ENCODE assay signal across 28 cellular contexts in genomic region chr1:45356186-45356585, GRCh38. TPM values are rescaled to one million over a fixed set of nuclear protein-coding genes. Genes with fewer than 3 reads are reported as not detected.
A peak's percentile ranks its signal among the peaks of the same experiment; 100 is the strongest.
DNase-seq lines count a peak whose midpoint lies in the region; ATAC-seq, FAIRE-seq and TF ChIP-seq lines count a peak whose summit lies in the region.
"Had no signal": no experiment of that assay in that cellular context is flagged by ENCODE, and none has a peak within 500 bp of the region (broad histone marks: within the 10 kb centered on the region; RNA-seq: fewer than 3 reads in every experiment).

No MANE protein-coding gene starts in this region.

- H3K4me3 Mint-ChIP-seq in MCF 10A (ENCODE audit: unreplicated experiment) (no peak overlapping the region), glutamatergic neuron (ENCODE audit: unreplicated experiment) (no peak overlapping the region)
- H3K4me3 Mint-ChIP-seq: activated T-cell treated with anti-CD3 and anti-CD28 coated beads, Interleukin-2, amount 50 U/mL, for 72 hours had no signal

- no peak for FAIRE-seq in GM12892 (lab: Jason Lieb, UNC)

- H3K36me3 Mint-ChIP-seq in MCF 10A (ENCODE audit: insufficient read depth, unreplicated experiment) (no peaks in the 10 kb centered on the region), glutamatergic neuron (ENCODE audit: unreplicated experiment) (no peaks in the 10 kb centered on the region)

- POLR2A ChIA-PET in MCF 10A (lab: Yijun Ruan, JAX) = interaction anchor here (0.6 to 3.2 kb wide), 7 partner anchors 16 to 344 kb away, joined by 3 to 22 read pairs (median 3); partner anchors contain the start of genes MUTYH, PRDX1, TESK2 and TOE1

- H3K27ac Mint-ChIP-seq in MCF 10A (ENCODE audit: low read depth, unreplicated experiment) (no peak overlapping the region), glutamatergic neuron (ENCODE audit: unreplicated experiment) (no peak overlapping the region)
- H3K27ac Mint-ChIP-seq: activated T-cell treated with anti-CD3 and anti-CD28 coated beads, Interleukin-2, amount 50 U/mL, for 72 hours; IgD-negative memory B cell had no signal

- intact Hi-C loops in MCF 10A (cut with micrococcal nuclease) = loop anchor here (5.0 kb wide), 1 partner anchor 344 kb away; the partner anchor contains the start of genes HECTD3 and UROD
- intact Hi-C loops in breast epithelium (cut with DNase I; ENCODE audit: low total_unique reads) = loop anchor here (10.0 kb wide), 1 partner anchor 139 kb away; the partner anchor contains the start of gene TESK2

- peak; percentile 51 for DNase-seq in MCF 10A (ENCODE audit: unreplicated experiment)
- no peak for DNase-seq in breast epithelium (ENCODE audit: low spot score in 2 of 2)
- no peak for DNase-seq in RWPE2 (ENCODE audit: low spot score)
- peak; percentile 34 for DNase-seq in iris pigment epithelial cell (ENCODE audit: low read depth)
- no peak for DNase-seq in glutamatergic neuron
- DNase-seq in stimulated activated naive CD4-positive, alpha-beta T cell (lab: John Stamatoyannopoulos, UW) = no peak
- DNase-seq in GOT3 (lab: John Stamatoyannopoulos, UW) = no peak
- DNase-seq in GM12892 (ENCODE audit: insufficient read length) = no peak
- DNase-seq: 8988T; activated CD8-positive, alpha-beta memory T cell treated with anti-CD3 and anti-CD28 coated beads for 24 hours; activated naive CD4-positive, alpha-beta T cell treated with anti-CD3 and anti-CD28 coated beads, Interleukin-2, amount 50 U/mL, for 16 hours; activated T-cell treated with anti-CD3 and anti-CD28 coated beads, Interleukin-2, amount 50 U/mL, for 72 hours; aorta; BE2C; Caco-2; effector CD8-positive, alpha-beta T cell; head of caudate nucleus; MM.1S; NCI-H1436 treated with DMSO at 0.1 percent for 48 hours; NCI-H446 treated with DMSO at 0.1 percent for 48 hours; NK-92 treated with Interleukin-12 subunit alpha and Interleukin-12 subunit beta, amount 100 ng/mL, for 24 hours; substantia nigra; T-helper 9 cell had no signal

- peaks cover 0 to 11% of the 10 kb centered on the region in 2 donors for H3K4me1 ChIP-seq in breast epithelium
- peaks cover 10% of the 10 kb centered on the region for H3K4me1 ChIP-seq in RWPE2 (ENCODE audit: insufficient read depth, poor library complexity, severe bottlenecking)
- H3K4me1 ChIP-seq: BE2C, Caco-2 had no signal

- H3K27me3 Mint-ChIP-seq in MCF 10A (ENCODE audit: insufficient read depth, unreplicated experiment) = no peaks in the 10 kb centered on the region
- H3K27me3 Mint-ChIP-seq in glutamatergic neuron (ENCODE audit: unreplicated experiment) = no peaks in the 10 kb centered on the region
- H3K27me3 Mint-ChIP-seq: IgD-negative memory B cell had no signal

- BruUV-seq in MCF 10A (replicated peaks; lab: Mats Ljungman, UMichigan) = no TSS peak

- H3K9me3 ChIP-seq in breast epithelium (no peaks in the 10 kb centered on the region), RWPE2 (ENCODE audit: severe bottlenecking) (no peaks in the 10 kb centered on the region)
- H3K9me3 ChIP-seq: BE2C, Caco-2 had no signal

- no peak for TF ChIP-seq CTCF in MCF 10A (IDR thresholded peaks at IDR 0.05; ENCODE audit: unreplicated experiment)
- TF ChIP-seq CTCF in breast epithelium (IDR thresholded peaks at IDR 0.05) = no peak
- TF ChIP-seq CTCF in RWPE2 (IDR thresholded peaks at IDR 0.05; ENCODE audit: poor library complexity, severe bottlenecking) = no peak
- TF ChIP-seq CTCF in glutamatergic neuron (IDR thresholded peaks at IDR 0.05; ENCODE audit: partially characterized antibody, unreplicated experiment) = no peak

- TF ChIP-seq POLR2A in breast epithelium (IDR thresholded peaks at IDR 0.05) (no peak), GM12892 (IDR thresholded peaks at IDR 0.05; ENCODE audit: low read depth, low read length) (no peak)

- H3K27me3 ChIP-seq in breast epithelium (no peaks in the 10 kb centered on the region), RWPE2 (ENCODE audit: insufficient read depth, poor library complexity, severe bottlenecking) (no peaks in the 10 kb centered on the region)
- H3K27me3 ChIP-seq: BE2C had no signal

- H3K27ac ChIP-seq in breast epithelium (no peak overlapping the region), RWPE2 (ENCODE audit: poor library complexity, severe bottlenecking) (no peak overlapping the region)
- H3K27ac ChIP-seq: HL-60, SK-N-MC had no signal

- CTCF ChIA-PET in MCF 10A (lab: Yijun Ruan, JAX) = interaction anchor here (0.6 to 11.8 kb wide), 4 partner anchors 16 to 653 kb away, joined by 3 to 303 read pairs (median 5); partner anchors contain the start of gene TESK2

- no peak overlapping the region for H3K4me3 ChIP-seq in breast epithelium
- no peak overlapping the region for H3K4me3 ChIP-seq in RWPE2 (ENCODE audit: severe bottlenecking)
- H3K4me3 ChIP-seq: SK-N-MC had no signal

- H3K9me3 Mint-ChIP-seq in MCF 10A (ENCODE audit: unreplicated experiment) (no peaks in the 10 kb centered on the region), glutamatergic neuron (ENCODE audit: unreplicated experiment) (no peaks in the 10 kb centered on the region)
- H3K9me3 Mint-ChIP-seq: activated T-cell treated with anti-CD3 and anti-CD28 coated beads, Interleukin-2, amount 50 U/mL, for 72 hours; IgD-negative memory B cell had no signal

- ATAC-seq in RWPE2 (ENCODE audit: low read depth) = peak; percentile 92
- ATAC-seq: activated CD4-positive, CD25-positive, alpha-beta regulatory T cell treated with anti-CD3 and anti-CD28 coated beads, Interleukin-2, amount 50 U/mL, for 24 hours; activated T-cell treated with anti-CD3 and anti-CD28 coated beads, Interleukin-2, amount 50 U/mL, for 72 hours had no signal

- H3K36me3 ChIP-seq in breast epithelium (no peaks in the 10 kb centered on the region), RWPE2 (ENCODE audit: low read depth) (no peaks in the 10 kb centered on the region)
- H3K36me3 ChIP-seq: BE2C had no signal

- H3K4me1 Mint-ChIP-seq in MCF 10A (ENCODE audit: insufficient read depth, unreplicated experiment) = peaks cover 15% of the 10 kb centered on the region
- H3K4me1 Mint-ChIP-seq in glutamatergic neuron (ENCODE audit: low read depth, unreplicated experiment) = no peaks in the 10 kb centered on the region

RNA-seq across cellular contexts. Expression of gene MUTYH, which starts 15.9 kb away (rescaled TPM):
- 31.2 and 31.3 TPM in 2 replicates for total RNA-seq in MCF 10A (2022)
- total RNA-seq in breast epithelium = 10 to 100 TPM; 16.8 to 26.2 (median 25.8) TPM
- total RNA-seq in glutamatergic neuron (ENCODE audit: unreplicated experiment) = 33.7 TPM
- polyA plus RNA-seq in GM12892 (2012; ENCODE audit: missing spikeins) = 18.9 TPM

RNA-seq across cellular contexts. Expression of gene TOE1, which starts 16.2 kb away (rescaled TPM):
- 11.1 and 13.3 TPM in 2 replicates for total RNA-seq in MCF 10A (2022)
- 10 to 100 TPM in 2 of 3 donors, 1 to 10 TPM in 1; 8.6 to 21.2 (median 11.1) TPM for total RNA-seq in breast epithelium
- total RNA-seq in glutamatergic neuron (ENCODE audit: unreplicated experiment) = 7.5 TPM
- polyA plus RNA-seq in GM12892 (2012; ENCODE audit: missing spikeins) = 11.9 TPM

RNA-seq across cellular contexts. Expression of gene HPDL, which starts 29.5 kb away (rescaled TPM):
- 0.37 TPM in 1 of 2 replicates, not detected in the other for total RNA-seq in MCF 10A (2022)
- under 1 TPM in 1 of 3 donors, not detected in 2; 0.44 TPM for total RNA-seq in breast epithelium
- 2.3 TPM for total RNA-seq in glutamatergic neuron (ENCODE audit: unreplicated experiment)
- polyA plus RNA-seq in GM12892 (2012; ENCODE audit: missing spikeins) = 9.8 TPM
- total RNA-seq: G401 had no signal
- polyA plus RNA-seq: aorta had no signal

Comparison
In these comparisons a context has a peak if more than half of its experiments do, and no peak if none do; other contexts are left out.
1. DNase-seq: peak in MCF 10A (single experiment) and iris pigment epithelial cell (single experiment); none in breast epithelium (0 of 2), RWPE2 (single experiment), glutamatergic neuron (single experiment), stimulated activated naive CD4-positive, alpha-beta T cell (0 of 6), GOT3 (single experiment) and GM12892 (single experiment).